19 cellular contexts compared by ENCODE assay signal in genomic region chr12:5624873-5625272, GRCh38.
DNase-seq lines count a peak whose midpoint lies in the region; ATAC-seq, FAIRE-seq and TF ChIP-seq lines count a peak whose summit lies in the region.
"Had no signal": no experiment of that assay in that cellular context is flagged by ENCODE, and none has a peak within 500 bp of the region (broad histone marks: within the 10 kb centered on the region; RNA-seq: fewer than 3 reads in every experiment).

No MANE protein-coding gene starts in this region.

- H3K27ac Mint-ChIP-seq in endothelial cell (ENCODE audit: unreplicated experiment): peak overlapping the region; percentile 74
- H3K27ac Mint-ChIP-seq: CD8-positive, alpha-beta T cell had no signal

- H2AFZ ChIP-seq in HepG2 (ENCODE audit: low read length): no peak overlapping the region

- no peak for DNase-seq in right lobe of liver
- no peak for DNase-seq in HepG2 (ENCODE audit: low spot score)
- DNase-seq in endothelial cell (ENCODE audit: low spot score): peak; percentile 15
- peak; percentile 63 to 70 for DNase-seq in lung microvascular endothelial cell (ENCODE audit: low read depth in 2 of 2)
- no peak for DNase-seq in NOMO-1 (lab: John Stamatoyannopoulos, UW; ENCODE audit: unreplicated experiment in 2 of 2)
- no peak for DNase-seq in NCI-H69 (lab: John Stamatoyannopoulos, UW)
- DNase-seq in posterior cingulate gyrus: no peak
- DNase-seq: ACHN; CD8-positive, alpha-beta T cell; COR-L47; DMS153; DMS79 treated with DMSO at 0.1 percent for 48 hours; EL; GOT3 had no signal

- intact Hi-C loops in right lobe of liver (cut with DNase I): no loop called here
- intact Hi-C loops in HepG2 (cut with micrococcal nuclease; ENCODE audit: unreplicated experiment): no loop called here
- intact Hi-C loops in posterior cingulate gyrus (cut with DNase I): no loop called here

- H3K4me3 ChIP-seq in right lobe of liver: no peak overlapping the region
- no peak overlapping the region for H3K4me3 ChIP-seq in HepG2 (replicated peaks in 1 of 3; ENCODE audit: insufficient read depth in 1 of 3, low read depth in 2 of 3, low read length in 3 of 3)
- H3K4me3 ChIP-seq: HAP-1 had no signal

- no peak for TF ChIP-seq RAD21 in HepG2 (CRISPR knock-in tag; IDR thresholded peaks at IDR 0.05)

- H3K9me3 ChIP-seq in right lobe of liver (no peaks in the 10 kb centered on the region), HepG2 (ENCODE audit: low read length) (no peaks in the 10 kb centered on the region)
- H3K9me3 ChIP-seq: HAP-1 had no signal

- H3K27ac ChIP-seq in right lobe of liver (no peak overlapping the region), HepG2 (ENCODE audit: extremely low read length, insufficient read depth, low read length) (no peak overlapping the region)
- H3K27ac ChIP-seq: C4-2B had no signal

- TF ChIP-seq CTCF in right lobe of liver (IDR thresholded peaks at IDR 0.05) (no peak), HepG2 (CRISPR knock-in tag; IDR thresholded peaks at IDR 0.05) (no peak), endothelial cell (IDR thresholded peaks at IDR 0.05; ENCODE audit: unreplicated experiment) (no peak)

- TF ChIP-seq EP300 in HepG2 (IDR thresholded peaks at IDR 0.05; ENCODE audit: low read depth in 2 of 2, low read length in 2 of 2): no peak
- no peak for TF ChIP-seq EP300 in HepG2 (CRISPR knock-in tag; IDR thresholded peaks at IDR 0.05; ENCODE audit: borderline replicate concordance)

- no peaks in the 10 kb centered on the region for H3K36me3 Mint-ChIP-seq in endothelial cell (ENCODE audit: low read depth, unreplicated experiment)
- H3K36me3 Mint-ChIP-seq: CD8-positive, alpha-beta T cell had no signal

- ATAC-seq in right lobe of liver: peak; percentile 47 to 72 (median 54)
- no peak for ATAC-seq in HepG2
- ATAC-seq: CD8-positive, alpha-beta T cell had no signal

- no peak overlapping the region for H3K9ac ChIP-seq in HepG2 (ENCODE audit: insufficient read depth, low read depth, low read length)

- no peaks in the 10 kb centered on the region for H3K4me1 ChIP-seq in right lobe of liver
- H3K4me1 ChIP-seq in HepG2 (ENCODE audit: insufficient read depth, low read length): no peaks in the 10 kb centered on the region
- H3K4me1 ChIP-seq: HAP-1 had no signal

- H4K20me1 ChIP-seq in HepG2 (ENCODE audit: insufficient read depth, low read length): no peaks in the 10 kb centered on the region

- peaks cover 42% of the 10 kb centered on the region for H3K4me1 Mint-ChIP-seq in endothelial cell (ENCODE audit: unreplicated experiment)

- H3K4me3 Mint-ChIP-seq in endothelial cell (ENCODE audit: unreplicated experiment): no peak overlapping the region
- H3K4me3 Mint-ChIP-seq: CD8-positive, alpha-beta T cell had no signal

- in situ Hi-C loops in HepG2 (cut with HindIII; ENCODE audit: extremely low pct_ligation_motif_present, low pct_unique_long_range_greater_than_20kb): no loop called here

- no peaks in the 10 kb centered on the region for H3K79me2 ChIP-seq in HepG2 (ENCODE audit: insufficient read depth, low read length)

- H3K36me3 ChIP-seq in right lobe of liver: no peaks in the 10 kb centered on the region
- H3K36me3 ChIP-seq in HepG2 (replicated peaks in 1 of 2; ENCODE audit: control insufficient read depth in 1 of 2, insufficient read depth in 2 of 2, low read length in 2 of 2): no peaks in the 10 kb centered on the region
- H3K36me3 ChIP-seq: HAP-1 had no signal

- no peak for FAIRE-seq in HepG2 (lab: Jason Lieb, UNC)
- FAIRE-seq: D721Med, G401.6, GM12891 had no signal

- H3K4me2 ChIP-seq in HepG2 (ENCODE audit: low read depth, low read length): no peak overlapping the region

- H3K27me3 ChIP-seq in right lobe of liver (no peaks in the 10 kb centered on the region), HepG2 (ENCODE audit: control insufficient read depth in 1 of 2, insufficient read depth in 2 of 2, low read length in 2 of 2) (peaks cover 1 to 8% of the 10 kb centered on the region in 2 experiments; a peak in 2 of 5 replicates)

- CTCF ChIA-PET in HepG2 (lab: Yijun Ruan, JAX; ENCODE audit: low intra/inter-chr PET ratio, low total read pairs): no interaction called here

- POLR2A ChIA-PET in HepG2 (lab: Yijun Ruan, JAX): no interaction called here

- no TSS peak for BruUV-seq in HepG2 (replicated peaks; lab: Mats Ljungman, UMichigan)

- H3K9me3 Mint-ChIP-seq in endothelial cell (ENCODE audit: unreplicated experiment): no peaks in the 10 kb centered on the region
- H3K9me3 Mint-ChIP-seq: CD8-positive, alpha-beta T cell had no signal

- TF ChIP-seq POLR2A in right lobe of liver (IDR thresholded peaks at IDR 0.05): no peak
- no peak for TF ChIP-seq POLR2A in HepG2 (IDR thresholded peaks at IDR 0.05; ENCODE audit: insufficient read depth in 1 of 2, low read depth in 2 of 2, low read length in 2 of 2)

- WGBS in right lobe of liver (ENCODE audit: insufficient coverage, low coverage, low lambda C conversion rate, missing lambda C conversion rate): 37% methylated on average over 4 of the region's 5 CpGs
- WGBS in HepG2 (ENCODE audit: low lambda C conversion rate): 23% methylated on average over 5 of the region's 5 CpGs

- peaks cover 6% of the 10 kb centered on the region for H3K27me3 Mint-ChIP-seq in endothelial cell (ENCODE audit: unreplicated experiment)

TF ChIP-seq in HepG2, 621 proteins besides CTCF, POLR2A, EP300 and RAD21:
- TF ChIP-seq, protein P1, sequence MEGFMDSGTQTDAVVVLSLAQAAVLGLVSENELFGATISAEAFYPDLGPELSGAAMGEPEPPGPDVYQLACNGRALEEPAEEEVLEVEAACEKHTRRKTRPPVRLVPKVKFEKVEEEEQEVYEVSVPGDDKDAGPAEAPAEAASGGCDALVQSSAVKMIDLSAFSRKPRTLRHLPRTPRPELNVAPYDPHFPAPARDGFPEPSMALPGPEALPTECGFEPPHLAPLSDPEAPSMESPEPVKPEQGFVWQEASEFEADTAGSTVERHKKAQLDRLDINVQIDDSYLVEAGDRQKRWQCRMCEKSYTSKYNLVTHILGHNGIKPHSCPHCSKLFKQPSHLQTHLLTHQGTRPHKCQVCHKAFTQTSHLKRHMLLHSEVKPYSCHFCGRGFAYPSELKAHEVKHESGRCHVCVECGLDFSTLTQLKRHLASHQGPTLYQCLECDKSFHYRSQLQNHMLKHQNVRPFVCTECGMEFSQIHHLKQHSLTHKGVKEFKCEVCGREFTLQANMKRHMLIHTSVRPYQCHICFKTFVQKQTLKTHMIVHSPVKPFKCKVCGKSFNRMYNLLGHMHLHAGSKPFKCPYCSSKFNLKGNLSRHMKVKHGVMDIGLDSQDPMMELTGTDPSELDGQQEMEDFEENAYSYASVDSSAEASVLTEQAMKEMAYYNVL (CRISPR knock-in tag; IDR thresholded peaks at IDR 0.05; ENCODE audit: borderline replicate concordance): no peak
- TF ChIP-seq NKX3-1 (CRISPR knock-in tag; IDR thresholded peaks at IDR 0.05): no peak
- TF ChIP-seq ZNF24 (IDR thresholded peaks at IDR 0.05): no peak
- TF ChIP-seq, protein P2, sequence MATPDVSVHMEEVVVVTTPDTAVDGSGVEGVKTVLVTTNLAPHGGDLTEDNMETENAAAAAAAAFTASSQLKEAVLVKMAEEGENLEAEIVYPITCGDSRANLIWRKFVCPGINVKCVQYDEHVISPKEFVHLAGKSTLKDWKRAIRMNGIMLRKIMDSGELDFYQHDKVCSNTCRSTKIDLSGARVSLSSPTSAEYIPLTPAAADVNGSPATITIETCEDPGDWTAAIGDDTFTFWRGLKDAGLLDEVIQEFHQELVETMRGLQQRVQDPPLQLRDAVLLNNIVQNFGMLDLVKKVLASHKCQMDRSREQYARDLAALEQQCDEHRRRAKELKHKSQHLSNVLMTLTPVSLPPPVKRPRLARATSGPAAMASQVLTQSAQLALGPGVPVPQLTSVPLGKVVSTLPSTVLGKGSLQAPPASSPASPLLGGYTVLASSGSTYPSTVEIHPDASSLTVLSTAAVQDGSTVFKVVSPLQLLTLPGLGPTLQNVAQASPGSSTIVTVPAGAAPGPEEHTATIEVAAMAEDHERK (CRISPR knock-in tag; IDR thresholded peaks at IDR 0.05; ENCODE audit: low read depth): no peak
- no peak for TF ChIP-seq ZFP1 (CRISPR knock-in tag; IDR thresholded peaks at IDR 0.05)
- no peak for TF ChIP-seq POGK (CRISPR knock-in tag; conservative IDR thresholded peaks at IDR 0.05)
- TF ChIP-seq ZNF138 (CRISPR knock-in tag; IDR thresholded peaks at IDR 0.05; ENCODE audit: low read depth): no peak
- no peak for TF ChIP-seq ASH2L (IDR thresholded peaks at IDR 0.05; ENCODE audit: insufficient read length, low read depth, low read length)
- no peak for TF ChIP-seq SALL2 (CRISPR knock-in tag; IDR thresholded peaks at IDR 0.05)
- TF ChIP-seq XRCC5 (optimal IDR thresholded peaks at IDR 0.05; ENCODE audit: low read length): no peak
- no peak for TF ChIP-seq ERF (CRISPR knock-in tag; IDR thresholded peaks at IDR 0.05)
- TF ChIP-seq PAX8 (CRISPR knock-in tag; IDR thresholded peaks at IDR 0.05; ENCODE audit: borderline replicate concordance): no peak
- TF ChIP-seq POGZ (CRISPR knock-in tag; IDR thresholded peaks at IDR 0.05): no peak
TF ChIP-seq in HepG2: peak in this region for 0.

Comparison
In these comparisons a context has a peak if more than half of its experiments do, and no peak if none do; other contexts are left out.
1. DNase-seq: peak in endothelial cell (single experiment) and lung microvascular endothelial cell (2 of 2); none in right lobe of liver (0 of 3), HepG2 (single experiment), NOMO-1 (0 of 2), NCI-H69 (single experiment) and posterior cingulate gyrus (0 of 10).